ENCODE assay signal across 2 cellular contexts in genomic region chr6:33170176-33171095, GRCh38.
TF ChIP-seq lines count a peak whose summit lies in the region.

No MANE protein-coding gene starts in this region.

TF ChIP-seq in SK-N-SH, 30 proteins besides CTCF, POLR2A, EP300 and RAD21 (continued from another document):
- no peak for TF ChIP-seq ZBTB33 (IDR thresholded peaks at IDR 0.05; ENCODE audit: borderline replicate concordance, low read depth)
- TF ChIP-seq RCOR1 (IDR thresholded peaks at IDR 0.05; ENCODE audit: low read length), result no peak
TF ChIP-seq in SK-N-SH: peak in this region for 0.

TF ChIP-seq in GM12878, 131 proteins besides CTCF, POLR2A, EP300 and RAD21 (continued from another document):
- TF ChIP-seq FOXK2 (IDR thresholded peaks at IDR 0.05) (no peak), DPF2 (IDR thresholded peaks at IDR 0.05) (peak; percentile 50), ESRRA (IDR thresholded peaks at IDR 0.05; ENCODE audit: low read length) (no peak), ZNF384 (IDR thresholded peaks at IDR 0.05; ENCODE audit: borderline replicate concordance, low read depth, low read length) (no peak), NR2C2 (IDR thresholded peaks at IDR 0.05; ENCODE audit: borderline replicate concordance, control insufficient read depth, insufficient read length, low read depth) (no peak), ZNF592 (IDR thresholded peaks at IDR 0.05) (no peak), ZBTB33 (IDR thresholded peaks at IDR 0.05) (no peak), PML (IDR thresholded peaks at IDR 0.05; ENCODE audit: low read length) (no peak), HDAC6 (IDR thresholded peaks at IDR 0.05; ENCODE audit: unreplicated experiment) (no peak), MAX (IDR thresholded peaks at IDR 0.05; ENCODE audit: low read depth, low read length) (no peak), RELB (IDR thresholded peaks at IDR 0.05; ENCODE audit: low read depth) (0 out of 2 replicates have a peak, but pooled peaks have one; percentile 22), NR2F1 (conservative IDR thresholded peaks at IDR 0.05) (0 out of 2 replicates have a peak, but pooled peaks have one; percentile 46), RELA (IDR thresholded peaks at IDR 0.05; ENCODE audit: borderline replicate concordance, partially characterized antibody) (no peak), ZZZ3 (IDR thresholded peaks at IDR 0.05; ENCODE audit: control insufficient read depth, insufficient read length, low read depth) (no peak), MLLT1 (IDR thresholded peaks at IDR 0.05) (no peak), GABPA (IDR thresholded peaks at IDR 0.05; ENCODE audit: low read depth) (no peak), PAX5 (IDR thresholded peaks at IDR 0.05; ENCODE audit: borderline replicate concordance, low read depth, low read length) (0 out of 2 replicates have a peak, but pooled peaks have one; percentile 7), MEF2B (IDR thresholded peaks at IDR 0.05; ENCODE audit: partially characterized antibody, poor library complexity, severe bottlenecking) (peak; percentile 100), RCOR1 (conservative IDR thresholded peaks at IDR 0.05; ENCODE audit: low read depth, low read length) (no peak), SKIL (IDR thresholded peaks at IDR 0.05; ENCODE audit: low read depth, poor library complexity, severe bottlenecking) (no peak), REST (IDR thresholded peaks at IDR 0.05; ENCODE audit: low read depth, low read length) (no peak), CREM (IDR thresholded peaks at IDR 0.05; ENCODE audit: low read depth) (no peak), ZNF622 (IDR thresholded peaks at IDR 0.05) (no peak), ETV6 (conservative IDR thresholded peaks at IDR 0.05 in 1 of 2, IDR thresholded peaks at IDR 0.05 in 1 of 2; ENCODE audit: borderline replicate concordance in 1 of 2, low read depth in 1 of 2) (no peak)
